ENCODE assay signal across 1 cellular context in the genomic region with DNA sequence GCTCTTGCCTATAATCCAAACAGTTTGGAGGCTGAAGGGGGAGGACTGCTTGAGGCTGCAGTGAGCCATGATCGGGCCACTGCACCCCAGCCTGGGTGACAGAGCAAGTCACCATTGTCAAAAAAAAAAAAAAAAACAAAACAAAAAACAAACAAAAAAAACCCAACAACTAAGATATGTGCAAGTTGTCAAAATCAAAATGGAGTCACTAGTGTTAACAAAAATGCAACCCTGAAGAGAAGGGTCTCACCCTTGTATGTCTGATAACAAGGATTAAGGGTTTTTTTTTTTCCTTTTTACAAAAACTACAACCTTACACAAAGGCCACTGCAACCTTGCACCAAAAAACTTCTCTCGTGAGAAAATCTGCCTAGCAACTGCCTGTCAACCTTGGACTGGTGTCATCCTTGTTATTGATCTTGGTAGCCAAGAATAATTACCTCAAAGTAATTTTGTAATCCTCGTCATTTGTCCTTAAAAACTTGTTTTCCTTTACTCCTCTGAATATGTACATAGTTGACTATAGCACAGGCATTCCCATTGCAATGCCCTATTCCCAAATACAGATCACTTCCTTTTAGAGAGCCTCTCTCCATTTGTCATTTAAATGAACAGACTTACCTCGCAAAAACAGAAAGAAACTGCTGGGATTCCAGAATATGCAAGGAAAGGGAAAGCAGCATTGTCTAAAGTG.
TF ChIP-seq lines count a peak whose summit lies in the region.

No MANE protein-coding gene starts in this region.

TF ChIP-seq in H1, 55 proteins besides CTCF, POLR2A, EP300 and RAD21:
- no peak for TF ChIP-seq TBP (IDR thresholded peaks at IDR 0.05; ENCODE audit: low read depth, low read length)
- TF ChIP-seq POU5F1 (IDR thresholded peaks at IDR 0.05; ENCODE audit: low read depth, low read length) = 0 out of 2 replicates have a peak, but pooled peaks have one; percentile 7
- TF ChIP-seq HDAC2 (IDR thresholded peaks at IDR 0.05; ENCODE audit: borderline replicate concordance in 1 of 2, low read depth in 2 of 2, low read length in 2 of 2) = peak in 1 of 2 experiments; percentile 40; a peak in 1 of 4 replicates
- TF ChIP-seq, protein P1, sequence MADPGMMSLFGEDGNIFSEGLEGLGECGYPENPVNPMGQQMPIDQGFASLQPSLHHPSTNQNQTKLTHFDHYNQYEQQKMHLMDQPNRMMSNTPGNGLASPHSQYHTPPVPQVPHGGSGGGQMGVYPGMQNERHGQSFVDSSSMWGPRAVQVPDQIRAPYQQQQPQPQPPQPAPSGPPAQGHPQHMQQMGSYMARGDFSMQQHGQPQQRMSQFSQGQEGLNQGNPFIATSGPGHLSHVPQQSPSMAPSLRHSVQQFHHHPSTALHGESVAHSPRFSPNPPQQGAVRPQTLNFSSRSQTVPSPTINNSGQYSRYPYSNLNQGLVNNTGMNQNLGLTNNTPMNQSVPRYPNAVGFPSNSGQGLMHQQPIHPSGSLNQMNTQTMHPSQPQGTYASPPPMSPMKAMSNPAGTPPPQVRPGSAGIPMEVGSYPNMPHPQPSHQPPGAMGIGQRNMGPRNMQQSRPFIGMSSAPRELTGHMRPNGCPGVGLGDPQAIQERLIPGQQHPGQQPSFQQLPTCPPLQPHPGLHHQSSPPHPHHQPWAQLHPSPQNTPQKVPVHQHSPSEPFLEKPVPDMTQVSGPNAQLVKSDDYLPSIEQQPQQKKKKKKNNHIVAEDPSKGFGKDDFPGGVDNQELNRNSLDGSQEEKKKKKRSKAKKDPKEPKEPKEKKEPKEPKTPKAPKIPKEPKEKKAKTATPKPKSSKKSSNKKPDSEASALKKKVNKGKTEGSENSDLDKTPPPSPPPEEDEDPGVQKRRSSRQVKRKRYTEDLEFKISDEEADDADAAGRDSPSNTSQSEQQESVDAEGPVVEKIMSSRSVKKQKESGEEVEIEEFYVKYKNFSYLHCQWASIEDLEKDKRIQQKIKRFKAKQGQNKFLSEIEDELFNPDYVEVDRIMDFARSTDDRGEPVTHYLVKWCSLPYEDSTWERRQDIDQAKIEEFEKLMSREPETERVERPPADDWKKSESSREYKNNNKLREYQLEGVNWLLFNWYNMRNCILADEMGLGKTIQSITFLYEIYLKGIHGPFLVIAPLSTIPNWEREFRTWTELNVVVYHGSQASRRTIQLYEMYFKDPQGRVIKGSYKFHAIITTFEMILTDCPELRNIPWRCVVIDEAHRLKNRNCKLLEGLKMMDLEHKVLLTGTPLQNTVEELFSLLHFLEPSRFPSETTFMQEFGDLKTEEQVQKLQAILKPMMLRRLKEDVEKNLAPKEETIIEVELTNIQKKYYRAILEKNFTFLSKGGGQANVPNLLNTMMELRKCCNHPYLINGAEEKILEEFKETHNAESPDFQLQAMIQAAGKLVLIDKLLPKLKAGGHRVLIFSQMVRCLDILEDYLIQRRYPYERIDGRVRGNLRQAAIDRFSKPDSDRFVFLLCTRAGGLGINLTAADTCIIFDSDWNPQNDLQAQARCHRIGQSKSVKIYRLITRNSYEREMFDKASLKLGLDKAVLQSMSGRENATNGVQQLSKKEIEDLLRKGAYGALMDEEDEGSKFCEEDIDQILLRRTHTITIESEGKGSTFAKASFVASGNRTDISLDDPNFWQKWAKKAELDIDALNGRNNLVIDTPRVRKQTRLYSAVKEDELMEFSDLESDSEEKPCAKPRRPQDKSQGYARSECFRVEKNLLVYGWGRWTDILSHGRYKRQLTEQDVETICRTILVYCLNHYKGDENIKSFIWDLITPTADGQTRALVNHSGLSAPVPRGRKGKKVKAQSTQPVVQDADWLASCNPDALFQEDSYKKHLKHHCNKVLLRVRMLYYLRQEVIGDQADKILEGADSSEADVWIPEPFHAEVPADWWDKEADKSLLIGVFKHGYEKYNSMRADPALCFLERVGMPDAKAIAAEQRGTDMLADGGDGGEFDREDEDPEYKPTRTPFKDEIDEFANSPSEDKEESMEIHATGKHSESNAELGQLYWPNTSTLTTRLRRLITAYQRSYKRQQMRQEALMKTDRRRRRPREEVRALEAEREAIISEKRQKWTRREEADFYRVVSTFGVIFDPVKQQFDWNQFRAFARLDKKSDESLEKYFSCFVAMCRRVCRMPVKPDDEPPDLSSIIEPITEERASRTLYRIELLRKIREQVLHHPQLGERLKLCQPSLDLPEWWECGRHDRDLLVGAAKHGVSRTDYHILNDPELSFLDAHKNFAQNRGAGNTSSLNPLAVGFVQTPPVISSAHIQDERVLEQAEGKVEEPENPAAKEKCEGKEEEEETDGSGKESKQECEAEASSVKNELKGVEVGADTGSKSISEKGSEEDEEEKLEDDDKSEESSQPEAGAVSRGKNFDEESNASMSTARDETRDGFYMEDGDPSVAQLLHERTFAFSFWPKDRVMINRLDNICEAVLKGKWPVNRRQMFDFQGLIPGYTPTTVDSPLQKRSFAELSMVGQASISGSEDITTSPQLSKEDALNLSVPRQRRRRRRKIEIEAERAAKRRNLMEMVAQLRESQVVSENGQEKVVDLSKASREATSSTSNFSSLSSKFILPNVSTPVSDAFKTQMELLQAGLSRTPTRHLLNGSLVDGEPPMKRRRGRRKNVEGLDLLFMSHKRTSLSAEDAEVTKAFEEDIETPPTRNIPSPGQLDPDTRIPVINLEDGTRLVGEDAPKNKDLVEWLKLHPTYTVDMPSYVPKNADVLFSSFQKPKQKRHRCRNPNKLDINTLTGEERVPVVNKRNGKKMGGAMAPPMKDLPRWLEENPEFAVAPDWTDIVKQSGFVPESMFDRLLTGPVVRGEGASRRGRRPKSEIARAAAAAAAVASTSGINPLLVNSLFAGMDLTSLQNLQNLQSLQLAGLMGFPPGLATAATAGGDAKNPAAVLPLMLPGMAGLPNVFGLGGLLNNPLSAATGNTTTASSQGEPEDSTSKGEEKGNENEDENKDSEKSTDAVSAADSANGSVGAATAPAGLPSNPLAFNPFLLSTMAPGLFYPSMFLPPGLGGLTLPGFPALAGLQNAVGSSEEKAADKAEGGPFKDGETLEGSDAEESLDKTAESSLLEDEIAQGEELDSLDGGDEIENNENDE (IDR thresholded peaks at IDR 0.05; ENCODE audit: insufficient replicate concordance, low read length) = peak; percentile 16
- peak; percentile 90 for TF ChIP-seq RFX5 (IDR thresholded peaks at IDR 0.05; ENCODE audit: borderline replicate concordance, low read depth, low read length)
- TF ChIP-seq BCL11A (IDR thresholded peaks at IDR 0.05; ENCODE audit: low read depth in 2 of 2, low read length in 2 of 2) = no peak
- TF ChIP-seq CHD2 (IDR thresholded peaks at IDR 0.05; ENCODE audit: low read length) = no peak
TF ChIP-seq in H1: peak in this region for 4.
